Comparison of ENCODE assay signal across 43 cellular contexts in the genomic region with DNA sequence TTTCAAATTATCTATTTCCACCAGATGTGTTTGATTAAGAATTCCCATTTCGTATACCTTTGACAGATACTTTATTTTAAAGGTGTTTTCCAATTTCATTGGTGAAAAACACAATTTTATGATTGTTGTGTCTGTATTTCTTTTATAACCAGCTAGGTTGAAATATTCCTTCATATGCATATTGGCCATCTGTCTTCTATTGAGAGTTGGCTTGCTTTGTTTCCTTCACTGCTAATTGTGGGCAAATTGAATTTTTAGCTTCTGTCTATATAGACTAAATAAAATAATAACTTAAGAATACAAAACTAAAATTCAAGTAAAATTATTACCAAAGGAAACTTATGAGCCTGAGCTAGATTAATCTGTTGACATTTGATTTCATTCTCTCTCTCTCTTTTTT. TPM values are rescaled to one million over a fixed set of nuclear protein-coding genes. Genes with fewer than 3 reads are reported as not detected.
"Had no signal": no experiment of that assay in that cellular context is flagged by ENCODE, and none has a peak within 500 bp of the region (broad histone marks: within the 10 kb centered on the region; RNA-seq: fewer than 3 reads in every experiment).

No MANE protein-coding gene starts in this region.

- ATAC-seq: activated naive CD4-positive, alpha-beta T cell treated with anti-CD3 and anti-CD28 coated beads, Interleukin-2, amount 50 U/mL, for 72 hours; activated naive CD8-positive, alpha-beta T cell treated with anti-CD3 and anti-CD28 coated beads, Interleukin-2, amount 50 U/mL, for 24 hours; activated T-cell treated with anti-CD3 and anti-CD28 coated beads, Interleukin-2, amount 50 U/mL, for 4 hours; activated T-cell treated with anti-CD3 and anti-CD28 coated beads, Interleukin-2, amount 50 U/mL, for 72 hours; activated T-helper 17 cell treated with anti-CD3 and anti-CD28 coated beads, Interleukin-2, amount 50 U/mL, for 72 hours; body of pancreas had no signal

- FAIRE-seq: astrocyte, colon had no signal

- H3K4me3 ChIP-seq: adrenal gland, ascending aorta, body of pancreas, breast epithelium, cardiac muscle cell, colonic mucosa had no signal

- H3K27ac ChIP-seq: adrenal gland, ascending aorta, body of pancreas, brain microvascular endothelial cell, breast epithelium, cardiac muscle cell, colonic mucosa had no signal

- H3K9me3 ChIP-seq: adrenal gland, ascending aorta, body of pancreas, breast epithelium, colonic mucosa had no signal

- H3K4me3 Mint-ChIP-seq: activated naive CD4-positive, alpha-beta T cell treated with anti-CD3 and anti-CD28 coated beads for 36 hours; activated naive CD4-positive, alpha-beta T cell treated with anti-CD3 and anti-CD28 coated beads, Interleukin-2, amount 10 ng/mL, durations not matched to agents 7 days and 5 days; activated naive CD4-positive, alpha-beta T cell treated with anti-CD3 and anti-CD28 coated beads, Interleukin-2, amount 50 U/mL, for 24 hours; activated naive CD8-positive, alpha-beta T cell; activated naive CD8-positive, alpha-beta T cell treated with anti-CD3 and anti-CD28 coated beads for 36 hours; activated naive CD8-positive, alpha-beta T cell treated with anti-CD3 and anti-CD28 coated beads, Interleukin-2, amount 10 ng/mL, durations not matched to agents 7 days and 5 days; activated naive CD8-positive, alpha-beta T cell treated with anti-CD3 and anti-CD28 coated beads, Interleukin-2, amount 50 U/mL, for 24 hours; activated T-cell treated with anti-CD3 and anti-CD28 coated beads, Interleukin-2, amount 50 U/mL, for 24 hours; activated T-cell treated with anti-CD3 and anti-CD28 coated beads, Interleukin-2, amount 50 U/mL, for 4 hours; activated T-cell treated with anti-CD3 and anti-CD28 coated beads, Interleukin-2, amount 50 U/mL, for 72 hours; activated T-helper 17 cell treated with anti-CD3 and anti-CD28 coated beads, Interleukin-2, amount 50 U/mL, for 72 hours; brain; central memory CD8-positive, alpha-beta T cell had no signal

- H3K4me1 ChIP-seq: adrenal gland, ascending aorta, breast epithelium, colonic mucosa had no signal

- DNase-seq: activated effector memory CD4-positive, alpha-beta T cell treated with anti-CD3 and anti-CD28 coated beads, Interleukin-2, amount 50 U/mL, for 16 hours; activated effector memory CD4-positive, alpha-beta T cell treated with Interleukin-2 at 50 U/mL for 16 hours; activated gamma-delta T cell; activated gamma-delta T cell treated with Interleukin-2 at 50 U/mL for 16 hours; activated naive CD4-positive, alpha-beta T cell; activated naive CD4-positive, alpha-beta T cell treated with anti-CD3 and anti-CD28 coated beads for 36 hours; activated naive CD4-positive, alpha-beta T cell treated with anti-CD3 and anti-CD28 coated beads, Interleukin-2, amount 10 ng/mL, durations not matched to agents 7 days and 5 days; activated naive CD4-positive, alpha-beta T cell treated with anti-CD3 and anti-CD28 coated beads, Interleukin-2, amount 50 U/mL, for 16 hours; activated naive CD4-positive, alpha-beta T cell treated with Interleukin-2 at 50 U/mL for 16 hours; activated naive CD8-positive, alpha-beta T cell treated with anti-CD3 and anti-CD28 coated beads for 36 hours; activated naive CD8-positive, alpha-beta T cell treated with anti-CD3 and anti-CD28 coated beads, Interleukin-2, amount 10 ng/mL, durations not matched to agents 7 days and 5 days; activated naive CD8-positive, alpha-beta T cell treated with anti-CD3 and anti-CD28 coated beads, Interleukin-2, amount 50 U/mL, for 24 hours; activated T-cell treated with anti-CD3 and anti-CD28 coated beads, Interleukin-2, amount 50 U/mL, for 1 hour; activated T-cell treated with anti-CD3 and anti-CD28 coated beads, Interleukin-2, amount 50 U/mL, for 24 hours; activated T-cell treated with anti-CD3 and anti-CD28 coated beads, Interleukin-2, amount 50 U/mL, for 4 hours; activated T-cell treated with anti-CD3 and anti-CD28 coated beads, Interleukin-2, amount 50 U/mL, for 48 hours; activated T-cell treated with anti-CD3 and anti-CD28 coated beads, Interleukin-2, amount 50 U/mL, for 72 hours; adrenal gland; amniotic stem cell; amygdala; anterior cingulate cortex; aorta; body of pancreas; brain microvascular endothelial cell; central memory CD4-positive, alpha-beta T cell; cerebellar nuclear complex; colonic mucosa had no signal

- H3K36me3 Mint-ChIP-seq: activated naive CD4-positive, alpha-beta T cell treated with anti-CD3 and anti-CD28 coated beads, Interleukin-2, amount 10 ng/mL, durations not matched to agents 7 days and 5 days; activated naive CD8-positive, alpha-beta T cell; activated naive CD8-positive, alpha-beta T cell treated with anti-CD3 and anti-CD28 coated beads for 36 hours; activated naive CD8-positive, alpha-beta T cell treated with anti-CD3 and anti-CD28 coated beads, Interleukin-2, amount 10 ng/mL, durations not matched to agents 7 days and 5 days; brain had no signal

- H3K27ac Mint-ChIP-seq: activated naive CD4-positive, alpha-beta T cell treated with anti-CD3 and anti-CD28 coated beads for 36 hours; activated naive CD4-positive, alpha-beta T cell treated with anti-CD3 and anti-CD28 coated beads, Interleukin-2, amount 10 ng/mL, durations not matched to agents 7 days and 5 days; activated naive CD4-positive, alpha-beta T cell treated with anti-CD3 and anti-CD28 coated beads, Interleukin-2, amount 50 U/mL, for 24 hours; activated naive CD4-positive, alpha-beta T cell treated with anti-CD3 and anti-CD28 coated beads, Interleukin-2, amount 50 U/mL, for 72 hours; activated naive CD8-positive, alpha-beta T cell; activated naive CD8-positive, alpha-beta T cell treated with anti-CD3 and anti-CD28 coated beads for 36 hours; activated naive CD8-positive, alpha-beta T cell treated with anti-CD3 and anti-CD28 coated beads, Interleukin-2, amount 10 ng/mL, durations not matched to agents 7 days and 5 days; activated naive CD8-positive, alpha-beta T cell treated with anti-CD3 and anti-CD28 coated beads, Interleukin-2, amount 50 U/mL, for 24 hours; activated T-cell treated with anti-CD3 and anti-CD28 coated beads, Interleukin-2, amount 50 U/mL, for 24 hours; activated T-cell treated with anti-CD3 and anti-CD28 coated beads, Interleukin-2, amount 50 U/mL, for 72 hours; activated T-helper 17 cell treated with anti-CD3 and anti-CD28 coated beads, Interleukin-2, amount 50 U/mL, for 72 hours; activated T-helper 2 cell treated with anti-CD3 and anti-CD28 coated beads, Interferon-gamma antibody, Interleukin-2, Interleukin-4, amounts not matched to agents 10 μg/mL and 5 μg/mL and 100 μg/mL, durations not matched to agents 14 hours and 24 hours and 36 hours; brain had no signal

- H3K9me3 Mint-ChIP-seq: activated naive CD4-positive, alpha-beta T cell treated with anti-CD3 and anti-CD28 coated beads for 36 hours; activated naive CD4-positive, alpha-beta T cell treated with anti-CD3 and anti-CD28 coated beads, Interleukin-2, amount 10 ng/mL, durations not matched to agents 7 days and 5 days; activated naive CD4-positive, alpha-beta T cell treated with anti-CD3 and anti-CD28 coated beads, Interleukin-2, amount 50 U/mL, for 24 hours; activated naive CD4-positive, alpha-beta T cell treated with anti-CD3 and anti-CD28 coated beads, Interleukin-2, amount 50 U/mL, for 72 hours; activated naive CD8-positive, alpha-beta T cell treated with anti-CD3 and anti-CD28 coated beads for 36 hours; activated naive CD8-positive, alpha-beta T cell treated with anti-CD3 and anti-CD28 coated beads, Interleukin-2, amount 10 ng/mL, durations not matched to agents 7 days and 5 days; activated naive CD8-positive, alpha-beta T cell treated with anti-CD3 and anti-CD28 coated beads, Interleukin-2, amount 50 U/mL, for 24 hours; activated T-cell treated with anti-CD3 and anti-CD28 coated beads, Interleukin-2, amount 50 U/mL, for 24 hours; activated T-cell treated with anti-CD3 and anti-CD28 coated beads, Interleukin-2, amount 50 U/mL, for 4 hours; activated T-cell treated with anti-CD3 and anti-CD28 coated beads, Interleukin-2, amount 50 U/mL, for 72 hours; activated T-helper 17 cell treated with anti-CD3 and anti-CD28 coated beads, Interleukin-2, amount 50 U/mL, for 72 hours; activated T-helper 2 cell treated with anti-CD3 and anti-CD28 coated beads, Interferon-gamma antibody, Interleukin-2, Interleukin-4, amounts not matched to agents 10 μg/mL and 5 μg/mL and 100 μg/mL, durations not matched to agents 14 hours and 24 hours and 36 hours; central memory CD8-positive, alpha-beta T cell had no signal

- H3K4me1 Mint-ChIP-seq: activated naive CD4-positive, alpha-beta T cell treated with anti-CD3 and anti-CD28 coated beads, Interleukin-2, amount 10 ng/mL, durations not matched to agents 7 days and 5 days; activated naive CD4-positive, alpha-beta T cell treated with anti-CD3 and anti-CD28 coated beads, Interleukin-2, amount 50 U/mL, for 24 hours; activated naive CD8-positive, alpha-beta T cell treated with anti-CD3 and anti-CD28 coated beads for 36 hours; activated naive CD8-positive, alpha-beta T cell treated with anti-CD3 and anti-CD28 coated beads, Interleukin-2, amount 10 ng/mL, durations not matched to agents 7 days and 5 days; activated naive CD8-positive, alpha-beta T cell treated with anti-CD3 and anti-CD28 coated beads, Interleukin-2, amount 50 U/mL, for 24 hours; activated T-helper 17 cell treated with anti-CD3 and anti-CD28 coated beads, Interleukin-2, amount 50 U/mL, for 72 hours; central memory CD8-positive, alpha-beta T cell had no signal

RNA-seq across cellular contexts. Expression of gene KRTAP3-3, which starts 1.2 kb away (rescaled TPM):
- total RNA-seq: activated naive CD4-positive, alpha-beta T cell treated with anti-CD3 and anti-CD28 coated beads for 36 hours; activated naive CD4-positive, alpha-beta T cell treated with anti-CD3 and anti-CD28 coated beads, Interleukin-2, amount 50 U/mL, for 72 hours; activated naive CD8-positive, alpha-beta T cell treated with anti-CD3 and anti-CD28 coated beads for 36 hours; activated naive CD8-positive, alpha-beta T cell treated with anti-CD3 and anti-CD28 coated beads, Interleukin-2, amount 10 ng/mL, durations not matched to agents 7 days and 5 days; activated T-cell treated with anti-CD3 and anti-CD28 coated beads, Interleukin-2, amount 50 U/mL, for 4 hours; activated T-cell treated with anti-CD3 and anti-CD28 coated beads, Interleukin-2, amount 50 U/mL, for 72 hours; activated T-helper 17 cell treated with anti-CD3 and anti-CD28 coated beads, Interleukin-2, amount 50 U/mL, for 72 hours; activated T-helper 2 cell treated with anti-CD3 and anti-CD28 coated beads, Interferon-gamma antibody, Interleukin-2, Interleukin-4, amounts not matched to agents 10 μg/mL and 5 μg/mL and 100 μg/mL, durations not matched to agents 14 hours and 24 hours and 36 hours; adrenal gland; aorta; ascending aorta; astrocyte; body of pancreas; breast epithelium; bronchial epithelial cell; cardiac muscle cell; cardiac septum; chondrocyte; colonic mucosa had no signal
- polyA plus RNA-seq: adipose tissue, adrenal gland, aorta, cardiac muscle cell had no signal

RNA-seq across cellular contexts. Expression of gene KRTAP3-2, which starts 4.6 kb away (rescaled TPM):
- total RNA-seq: activated naive CD4-positive, alpha-beta T cell treated with anti-CD3 and anti-CD28 coated beads for 36 hours; activated naive CD4-positive, alpha-beta T cell treated with anti-CD3 and anti-CD28 coated beads, Interleukin-2, amount 50 U/mL, for 72 hours; activated naive CD8-positive, alpha-beta T cell treated with anti-CD3 and anti-CD28 coated beads for 36 hours; activated naive CD8-positive, alpha-beta T cell treated with anti-CD3 and anti-CD28 coated beads, Interleukin-2, amount 10 ng/mL, durations not matched to agents 7 days and 5 days; activated T-cell treated with anti-CD3 and anti-CD28 coated beads, Interleukin-2, amount 50 U/mL, for 4 hours; activated T-cell treated with anti-CD3 and anti-CD28 coated beads, Interleukin-2, amount 50 U/mL, for 72 hours; activated T-helper 17 cell treated with anti-CD3 and anti-CD28 coated beads, Interleukin-2, amount 50 U/mL, for 72 hours; activated T-helper 2 cell treated with anti-CD3 and anti-CD28 coated beads, Interferon-gamma antibody, Interleukin-2, Interleukin-4, amounts not matched to agents 10 μg/mL and 5 μg/mL and 100 μg/mL, durations not matched to agents 14 hours and 24 hours and 36 hours; adrenal gland; aorta; ascending aorta; astrocyte; body of pancreas; breast epithelium; bronchial epithelial cell; cardiac muscle cell; cardiac septum; chondrocyte; colonic mucosa had no signal
- polyA plus RNA-seq: adipose tissue, adrenal gland, aorta, cardiac muscle cell had no signal

RNA-seq across cellular contexts. Expression of gene KRT40, which starts 11.0 kb away (rescaled TPM):
- total RNA-seq: activated naive CD4-positive, alpha-beta T cell treated with anti-CD3 and anti-CD28 coated beads for 36 hours; activated naive CD4-positive, alpha-beta T cell treated with anti-CD3 and anti-CD28 coated beads, Interleukin-2, amount 50 U/mL, for 72 hours; activated naive CD8-positive, alpha-beta T cell treated with anti-CD3 and anti-CD28 coated beads for 36 hours; activated naive CD8-positive, alpha-beta T cell treated with anti-CD3 and anti-CD28 coated beads, Interleukin-2, amount 10 ng/mL, durations not matched to agents 7 days and 5 days; activated T-cell treated with anti-CD3 and anti-CD28 coated beads, Interleukin-2, amount 50 U/mL, for 4 hours; activated T-cell treated with anti-CD3 and anti-CD28 coated beads, Interleukin-2, amount 50 U/mL, for 72 hours; activated T-helper 17 cell treated with anti-CD3 and anti-CD28 coated beads, Interleukin-2, amount 50 U/mL, for 72 hours; activated T-helper 2 cell treated with anti-CD3 and anti-CD28 coated beads, Interferon-gamma antibody, Interleukin-2, Interleukin-4, amounts not matched to agents 10 μg/mL and 5 μg/mL and 100 μg/mL, durations not matched to agents 14 hours and 24 hours and 36 hours; adrenal gland; aorta; ascending aorta; astrocyte; bronchial epithelial cell; cardiac muscle cell; cardiac septum; chondrocyte had no signal
- polyA plus RNA-seq: adrenal gland, aorta, cardiac muscle cell had no signal

RNA-seq across cellular contexts. Expression of gene KRTAP3-1, which starts 13.8 kb away (rescaled TPM):
- total RNA-seq: activated naive CD4-positive, alpha-beta T cell treated with anti-CD3 and anti-CD28 coated beads for 36 hours; activated naive CD4-positive, alpha-beta T cell treated with anti-CD3 and anti-CD28 coated beads, Interleukin-2, amount 50 U/mL, for 72 hours; activated naive CD8-positive, alpha-beta T cell treated with anti-CD3 and anti-CD28 coated beads for 36 hours; activated naive CD8-positive, alpha-beta T cell treated with anti-CD3 and anti-CD28 coated beads, Interleukin-2, amount 10 ng/mL, durations not matched to agents 7 days and 5 days; activated T-cell treated with anti-CD3 and anti-CD28 coated beads, Interleukin-2, amount 50 U/mL, for 4 hours; activated T-cell treated with anti-CD3 and anti-CD28 coated beads, Interleukin-2, amount 50 U/mL, for 72 hours; activated T-helper 17 cell treated with anti-CD3 and anti-CD28 coated beads, Interleukin-2, amount 50 U/mL, for 72 hours; activated T-helper 2 cell treated with anti-CD3 and anti-CD28 coated beads, Interferon-gamma antibody, Interleukin-2, Interleukin-4, amounts not matched to agents 10 μg/mL and 5 μg/mL and 100 μg/mL, durations not matched to agents 14 hours and 24 hours and 36 hours; adrenal gland; aorta; ascending aorta; astrocyte; body of pancreas; breast epithelium; bronchial epithelial cell; cardiac muscle cell; cardiac septum; chondrocyte; colonic mucosa had no signal
- polyA plus RNA-seq: adipose tissue, adrenal gland, aorta, cardiac muscle cell had no signal

RNA-seq across cellular contexts. Expression of gene KRT39, which starts 28.4 kb away (rescaled TPM):
- total RNA-seq: activated naive CD4-positive, alpha-beta T cell treated with anti-CD3 and anti-CD28 coated beads for 36 hours; activated naive CD4-positive, alpha-beta T cell treated with anti-CD3 and anti-CD28 coated beads, Interleukin-2, amount 50 U/mL, for 72 hours; activated naive CD8-positive, alpha-beta T cell treated with anti-CD3 and anti-CD28 coated beads for 36 hours; activated naive CD8-positive, alpha-beta T cell treated with anti-CD3 and anti-CD28 coated beads, Interleukin-2, amount 10 ng/mL, durations not matched to agents 7 days and 5 days; activated T-cell treated with anti-CD3 and anti-CD28 coated beads, Interleukin-2, amount 50 U/mL, for 4 hours; activated T-cell treated with anti-CD3 and anti-CD28 coated beads, Interleukin-2, amount 50 U/mL, for 72 hours; activated T-helper 17 cell treated with anti-CD3 and anti-CD28 coated beads, Interleukin-2, amount 50 U/mL, for 72 hours; activated T-helper 2 cell treated with anti-CD3 and anti-CD28 coated beads, Interferon-gamma antibody, Interleukin-2, Interleukin-4, amounts not matched to agents 10 μg/mL and 5 μg/mL and 100 μg/mL, durations not matched to agents 14 hours and 24 hours and 36 hours; adrenal gland; aorta; ascending aorta; astrocyte; body of pancreas; breast epithelium; bronchial epithelial cell; cardiac muscle cell; cardiac septum; chondrocyte; colonic mucosa had no signal
- polyA plus RNA-seq: aorta, cardiac muscle cell had no signal
